Comparison of ENCODE assay signal across 14 cellular contexts in the genomic region with DNA sequence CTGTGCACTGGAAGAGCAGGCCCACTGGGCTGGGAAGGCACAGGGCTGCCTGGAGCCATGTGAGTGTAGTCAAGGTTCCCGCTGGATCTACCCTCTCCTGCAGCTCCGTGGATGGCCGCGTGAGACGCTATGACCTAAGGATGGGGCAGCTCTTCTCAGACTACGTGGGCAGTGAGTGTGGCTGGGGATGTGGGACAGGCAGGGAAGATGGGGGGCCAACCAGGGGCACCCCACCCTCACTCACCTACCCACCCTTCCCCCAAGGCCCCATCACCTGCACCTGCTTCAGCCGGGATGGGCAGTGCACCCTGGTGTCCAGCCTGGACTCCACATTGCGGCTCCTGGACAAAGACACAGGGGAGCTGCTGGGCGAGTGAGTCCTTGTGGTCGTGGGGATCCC. TPM values are rescaled to one million over a fixed set of nuclear protein-coding genes. Genes with fewer than 3 reads are reported as not detected.
DNase-seq lines count a peak whose midpoint lies in the region; ATAC-seq and TF ChIP-seq lines count a peak whose summit lies in the region.
"Had no signal": no experiment of that assay in that cellular context is flagged by ENCODE, and none has a peak within 500 bp of the region (broad histone marks: within the 10 kb centered on the region; RNA-seq: fewer than 3 reads in every experiment).

No MANE protein-coding gene starts in this region.

- CTCF ChIA-PET in RWPE1 (lab: Yijun Ruan, JAX), result interaction anchor here (0.5 to 1.4 kb wide), 5 partner anchors 9 to 613 kb away, joined by 3 to 5 read pairs (median 4); a partner anchor contains a TSS
- CTCF ChIA-PET in CD8-positive, alpha-beta memory T cell (lab: Charles Lee), result interaction anchor here (0.6 to 4.3 kb wide), 12 partner anchors 8 to 109 kb away, joined by 3 to 19 read pairs (median 5); a partner anchor contains a TSS

- no peaks in the 10 kb centered on the region for H3K27me3 Mint-ChIP-seq in CD8-positive, alpha-beta memory T cell

- POLR2A ChIA-PET in RWPE1 (lab: Yijun Ruan, JAX; ENCODE audit: low non-redundant PET), result no interaction called here
- POLR2A ChIA-PET in CD8-positive, alpha-beta memory T cell (lab: Charles Lee), result interaction anchor here (0.9 kb wide), 1 partner anchor 12 kb away, joined by 3 read pairs; no protein-coding TSS in a partner anchor

- H3K4me2 ChIP-seq in osteoblast (ENCODE audit: insufficient read depth, low read length), result no peak overlapping the region

- peaks cover 4 to 68% (median 11%) of the 10 kb centered on the region in 3 donors for H3K36me3 Mint-ChIP-seq in CD8-positive, alpha-beta memory T cell

- no peak overlapping the region for H2AFZ ChIP-seq in osteoblast (ENCODE audit: low read length)

- no peaks in the 10 kb centered on the region for H3K27me3 ChIP-seq in left ventricle myocardium inferior (ENCODE audit: low read depth)
- no peaks in the 10 kb centered on the region for H3K27me3 ChIP-seq in osteoblast (ENCODE audit: insufficient read depth, low read length)
- H3K27me3 ChIP-seq in CD8-positive, alpha-beta memory T cell (ENCODE audit: insufficient read depth, low read length, poor library complexity, severe bottlenecking), result no peaks in the 10 kb centered on the region
- H3K27me3 ChIP-seq: BE2C, Peyer's patch had no signal

- peak overlapping the region in 2 of 8 donors; percentile 51 to 58 for H3K27ac Mint-ChIP-seq in CD8-positive, alpha-beta memory T cell

- H3K9me3 ChIP-seq in left ventricle myocardium inferior (replicated peaks), result no peaks in the 10 kb centered on the region
- H3K9me3 ChIP-seq in osteoblast (ENCODE audit: low read depth, low read length), result no peaks in the 10 kb centered on the region
- H3K9me3 ChIP-seq in CD8-positive, alpha-beta memory T cell (ENCODE audit: low read length), result no peaks in the 10 kb centered on the region
- H3K9me3 ChIP-seq: BE2C, Peyer's patch had no signal

- H4K20me1 ChIP-seq in osteoblast (ENCODE audit: insufficient read depth, low read length), result peaks cover 24% of the 10 kb centered on the region

- H3K79me2 ChIP-seq in osteoblast (ENCODE audit: insufficient read depth, low read length), result peaks cover 34% of the 10 kb centered on the region

- no peak overlapping the region for H3K4me3 Mint-ChIP-seq in CD8-positive, alpha-beta memory T cell

- intact Hi-C loops in Right ventricle myocardium inferior (cut with DNase I), result loop anchor here (5.0 kb wide), 1 partner anchor 110 kb away; no protein-coding TSS in a partner anchor
- intact Hi-C loops in left ventricle myocardium inferior (cut with micrococcal nuclease), result no loop called here

- H3K27ac ChIP-seq in left ventricle myocardium inferior (replicated peaks), result no peak overlapping the region
- peak overlapping the region; percentile 32 for H3K27ac ChIP-seq in RWPE1
- H3K27ac ChIP-seq in osteoblast (ENCODE audit: low read depth, low read length), result no peak overlapping the region
- no peak overlapping the region for H3K27ac ChIP-seq in CD8-positive, alpha-beta memory T cell (ENCODE audit: low read depth, low read length)
- H3K27ac ChIP-seq: Peyer's patch, SK-N-MC had no signal

- H3K4me1 ChIP-seq in left ventricle myocardium inferior, result peaks cover 28% of the 10 kb centered on the region
- H3K4me1 ChIP-seq in osteoblast (ENCODE audit: insufficient read depth, low read length), result peaks cover 18% of the 10 kb centered on the region
- peaks cover 30% of the 10 kb centered on the region for H3K4me1 ChIP-seq in CD8-positive, alpha-beta memory T cell (ENCODE audit: insufficient read depth, low read length)
- H3K4me1 ChIP-seq: BE2C had no signal

- H3K4me3 ChIP-seq in left ventricle myocardium inferior, result no peak overlapping the region
- H3K4me3 ChIP-seq in osteoblast (ENCODE audit: insufficient read depth, low read length), result no peak overlapping the region
- H3K4me3 ChIP-seq in CD8-positive, alpha-beta memory T cell (ENCODE audit: low read length), result no peak overlapping the region
- H3K4me3 ChIP-seq: HAP-1, Peyer's patch, SK-N-MC had no signal

- ATAC-seq in Right ventricle myocardium inferior, result no peak
- ATAC-seq in GM21423 (IDR thresholded peaks at IDR 0.05; ENCODE audit: unreplicated experiment), result no peak

- H3K36me3 ChIP-seq in left ventricle myocardium inferior, result peaks cover 60% of the 10 kb centered on the region
- peaks cover 45% of the 10 kb centered on the region for H3K36me3 ChIP-seq in osteoblast (ENCODE audit: insufficient read depth, low read length)
- peaks cover 34% of the 10 kb centered on the region for H3K36me3 ChIP-seq in CD8-positive, alpha-beta memory T cell (ENCODE audit: insufficient read depth, low read length)

- peaks cover 37 to 49% (median 38%) of the 10 kb centered on the region in 3 donors for H3K4me1 Mint-ChIP-seq in CD8-positive, alpha-beta memory T cell

- TF ChIP-seq CTCF in left ventricle myocardium inferior (IDR thresholded peaks at IDR 0.05; ENCODE audit: borderline replicate concordance) (no peak), RWPE1 (conservative IDR thresholded peaks at IDR 0.05; ENCODE audit: low read depth) (no peak), osteoblast (IDR thresholded peaks at IDR 0.05; ENCODE audit: extremely low read depth, low read depth, low read length) (no peak)

- DNase-seq in Right ventricle myocardium inferior (ENCODE audit: missing footprints) (peak; percentile 50), left ventricle myocardium inferior (no peak), RWPE1 (ENCODE audit: low spot score) (no peak), osteoblast (ENCODE audit: insufficient read length, low spot score, missing footprints) (peak; percentile 79)
- DNase-seq in CD8-positive, alpha-beta memory T cell, result no peak

- no peaks in the 10 kb centered on the region for H3K9me3 Mint-ChIP-seq in CD8-positive, alpha-beta memory T cell
- H3K9me3 Mint-ChIP-seq: CD4-positive, CD25-positive, alpha-beta regulatory T cell had no signal

RNA-seq across cellular contexts. Expression of a gene that starts 6.1 kb away (rescaled TPM):
- total RNA-seq in Right ventricle myocardium inferior (7.2 TPM), left ventricle myocardium inferior (8.4 TPM), osteoblast (5.0 and 8.0 TPM in 2 replicates)
- total RNA-seq in CD8-positive, alpha-beta memory T cell, result 10 to 100 TPM; 18.8 to 19.9 TPM
- polyA plus RNA-seq in CD8-positive, alpha-beta memory T cell, result 13.1 TPM

RNA-seq across cellular contexts. Expression of a gene that starts 6.2 kb away (rescaled TPM):
- total RNA-seq in Right ventricle myocardium inferior (40.2 TPM), left ventricle myocardium inferior (26.7 TPM), osteoblast (35.8 and 43.0 TPM in 2 replicates)
- 10 to 100 TPM; 83.8 to 85.3 TPM for total RNA-seq in CD8-positive, alpha-beta memory T cell
- polyA plus RNA-seq in CD8-positive, alpha-beta memory T cell, result 76.4 TPM

RNA-seq across cellular contexts. Expression of a gene that starts 8.9 kb away (rescaled TPM):
- total RNA-seq in Right ventricle myocardium inferior (45.9 TPM), left ventricle myocardium inferior (50.8 TPM), osteoblast (50.4 and 52.5 TPM in 2 replicates)
- 100 to 1,000 TPM; 113 to 116 TPM for total RNA-seq in CD8-positive, alpha-beta memory T cell
- polyA plus RNA-seq in CD8-positive, alpha-beta memory T cell, result 91.8 TPM

RNA-seq across cellular contexts. Expression of a gene that starts 15.1 kb away (rescaled TPM):
- total RNA-seq in Right ventricle myocardium inferior (not detected), left ventricle myocardium inferior (not detected), osteoblast (not detected in 2 replicates)
- not detected for total RNA-seq in CD8-positive, alpha-beta memory T cell
- not detected for polyA plus RNA-seq in CD8-positive, alpha-beta memory T cell
- total RNA-seq: Calu3; CD4-positive, CD25-positive, alpha-beta regulatory T cell; LHCN-M2; Peyer's patch; Right ventricle myocardium superior had no signal
- polyA plus RNA-seq: CD4-positive, CD25-positive, alpha-beta regulatory T cell had no signal

RNA-seq across cellular contexts. Expression of a gene that starts 23.7 kb away (rescaled TPM):
- total RNA-seq in Right ventricle myocardium inferior (1.7 TPM), left ventricle myocardium inferior (1.8 TPM), osteoblast (17.1 and 18.5 TPM in 2 replicates)
- 1 to 10 TPM; 7.9 to 8.1 TPM for total RNA-seq in CD8-positive, alpha-beta memory T cell
- 5.9 TPM for polyA plus RNA-seq in CD8-positive, alpha-beta memory T cell

Comparison
In these comparisons a context has a peak if more than half of its experiments do, and no peak if none do; other contexts are left out.
1. DNase-seq: peak in Right ventricle myocardium inferior (single experiment) and osteoblast (single experiment); none in left ventricle myocardium inferior (single experiment), RWPE1 (single experiment) and CD8-positive, alpha-beta memory T cell (0 of 5).